Comparison of ENCODE assay signal across 15 cellular contexts in genomic region chr2:26735096-26735495, GRCh38. TPM values are rescaled to one million over a fixed set of nuclear protein-coding genes. Genes with fewer than 3 reads are reported as not detected.
A peak's percentile ranks its signal among the peaks of the same experiment; 100 is the strongest.
DNase-seq lines count a peak whose midpoint lies in the region; ATAC-seq and TF ChIP-seq lines count a peak whose summit lies in the region.
"Had no signal": no experiment of that assay in that cellular context is flagged by ENCODE, and none has a peak within 500 bp of the region (broad histone marks: within the 10 kb centered on the region; RNA-seq: fewer than 3 reads in every experiment).

No MANE protein-coding gene starts in this region.

- H3K27me3 ChIP-seq in SK-N-SH (ENCODE audit: insufficient read depth) (no peaks in the 10 kb centered on the region), upper lobe of right lung (no peaks in the 10 kb centered on the region)
- H3K27me3 ChIP-seq: ovary, transverse colon had no signal

- no peak overlapping the region for H2AFZ ChIP-seq in SK-N-SH (ENCODE audit: low read depth)

- H3K27ac ChIP-seq in SK-N-SH (ENCODE audit: low read depth in 2 of 2, low read length in 1 of 2) (no peak overlapping the region), upper lobe of right lung (no peak overlapping the region)
- H3K27ac ChIP-seq: ovary, transverse colon had no signal

- no peak for TF ChIP-seq EP300 in SK-N-SH (IDR thresholded peaks at IDR 0.05; ENCODE audit: borderline replicate concordance in 1 of 2, low read depth in 1 of 2, low read length in 1 of 2)

- H3K4me1 ChIP-seq in SK-N-SH (ENCODE audit: control insufficient read depth in 1 of 2, insufficient read depth in 2 of 2, low read depth in 1 of 2, low read length in 1 of 2) = peaks cover 0 to 18% of the 10 kb centered on the region in 2 experiments; a peak in 1 of 4 replicates
- H3K4me1 ChIP-seq in upper lobe of right lung = no peaks in the 10 kb centered on the region
- H3K4me1 ChIP-seq: transverse colon had no signal

- H3K9ac ChIP-seq in SK-N-SH = no peak overlapping the region

- H3K9me3 ChIP-seq in SK-N-SH = no peaks in the 10 kb centered on the region
- no peaks in the 10 kb centered on the region for H3K9me3 ChIP-seq in upper lobe of right lung
- H3K9me3 ChIP-seq: ovary, transverse colon had no signal

- no peaks in the 10 kb centered on the region for H3K9me2 ChIP-seq in SK-N-SH

- H3K4me2 ChIP-seq in SK-N-SH = no peak overlapping the region

- intact Hi-C loops in left ventricle myocardium superior (cut with micrococcal nuclease) = no loop called here
- intact Hi-C loops in upper lobe of right lung (cut with DNase I) = no loop called here

- no peak overlapping the region for H3K4me3 ChIP-seq in SK-N-SH (ENCODE audit: low read depth in 2 of 2, low read length in 1 of 2)
- no peak overlapping the region for H3K4me3 ChIP-seq in upper lobe of right lung
- H3K4me3 ChIP-seq: ovary, transverse colon had no signal

- no peak; the same call in 2 of the 3 replicates for ATAC-seq in SK-N-SH treated with all-trans-retinoic acid at 6 μM for 48 hours
- ATAC-seq in left ventricle myocardium superior = peak; percentile 52
- ATAC-seq in upper lobe of right lung = peak; percentile 8
- ATAC-seq in HG03159 (IDR thresholded peaks at IDR 0.05; ENCODE audit: unreplicated experiment) = no peak
- ATAC-seq: T-helper 17 cell had no signal

- whole genome bisulfite sequencing in SK-N-SH (ENCODE audit: low lambda C conversion rate) = 62% methylated on average over 4 of the region's 5 CpGs

- DNase-seq in SK-N-SH (peak; percentile 80), astrocyte of the hippocampus (ENCODE audit: low read depth, low spot score) (peak; percentile 51), left ventricle myocardium superior (no peak), upper lobe of right lung (no peak), GF-D8 (lab: John Stamatoyannopoulos, UW) (no peak), HK-2 (ENCODE audit: unreplicated experiment) (no peak)
- DNase-seq: 8988T; activated naive CD8-positive, alpha-beta T cell treated with anti-CD3 and anti-CD28 coated beads for 36 hours; T-helper 17 cell; transverse colon had no signal

- CTCF ChIA-PET in SK-N-SH (lab: Yijun Ruan, JAX) = interaction anchor here (0.6 to 22.3 kb wide), 8 partner anchors 9 to 500 kb away, joined by 3 to 944 read pairs (median 4); no protein-coding TSS in a partner anchor

- H3K36me3 ChIP-seq in SK-N-SH (replicated peaks in 1 of 2; ENCODE audit: control insufficient read depth in 1 of 2, insufficient read depth in 2 of 2, low read length in 1 of 2) = no peaks in the 10 kb centered on the region
- no peaks in the 10 kb centered on the region for H3K36me3 ChIP-seq in upper lobe of right lung
- H3K36me3 ChIP-seq: ovary, transverse colon had no signal

- POLR2A ChIA-PET in SK-N-SH (lab: Yijun Ruan, JAX) = interaction anchor here (1.2 to 4.8 kb wide), 2 partner anchors 14 to 103 kb away, joined by 3 to 20 read pairs; no protein-coding TSS in a partner anchor

- peak; percentile 14; the same call in 1 of the 2 replicates for TF ChIP-seq RAD21 in SK-N-SH (IDR thresholded peaks at IDR 0.05; ENCODE audit: low read length)

- no peaks in the 10 kb centered on the region for H4K20me1 ChIP-seq in SK-N-SH (ENCODE audit: insufficient read depth)

- no peaks in the 10 kb centered on the region for H3F3A ChIP-seq in SK-N-SH (replicated peaks; ENCODE audit: insufficient read depth)

- no peaks in the 10 kb centered on the region for H3K79me2 ChIP-seq in SK-N-SH (ENCODE audit: insufficient read depth)

- TF ChIP-seq CTCF in SK-N-SH (IDR thresholded peaks at IDR 0.05) = no peak
- no peak for TF ChIP-seq CTCF in upper lobe of right lung (IDR thresholded peaks at IDR 0.05)

TF ChIP-seq in SK-N-SH, 30 proteins besides CTCF, POLR2A, EP300 and RAD21:
- TF ChIP-seq GATA2 (CRISPR knock-in tag; IDR thresholded peaks at IDR 0.05) (0 out of 2 replicates have a peak, but pooled peaks have one; percentile 20), REST (IDR thresholded peaks at IDR 0.05; ENCODE audit: low read depth, low read length) (no peak), RCOR1 (IDR thresholded peaks at IDR 0.05; ENCODE audit: low read length) (peak; percentile 75), GABPA (IDR thresholded peaks at IDR 0.05; ENCODE audit: low read depth) (no peak)

TF ChIP-seq in SK-N-SH treated with all-trans-retinoic acid at 6 μM for 48 hours, 23 proteins besides CTCF, POLR2A, EP300 and RAD21:
- TF ChIP-seq TCF4 (CRISPR knock-in tag; IDR thresholded peaks at IDR 0.05; ENCODE audit: borderline replicate concordance) (no peak), ZNF8 (CRISPR knock-in tag; IDR thresholded peaks at IDR 0.05) (no peak), POU6F1 (CRISPR knock-in tag; IDR thresholded peaks at IDR 0.05; ENCODE audit: borderline replicate concordance, low read depth) (no peak), ARNTL (CRISPR knock-in tag; IDR thresholded peaks at IDR 0.05; ENCODE audit: borderline replicate concordance, low read depth) (no peak), ZNF70 (CRISPR knock-in tag; IDR thresholded peaks at IDR 0.05) (no peak), OSR1 (CRISPR knock-in tag; IDR thresholded peaks at IDR 0.05) (no peak), CSDC2 (CRISPR knock-in tag; IDR thresholded peaks at IDR 0.05) (no peak), ZNF565 (CRISPR knock-in tag; conservative IDR thresholded peaks at IDR 0.05; ENCODE audit: low read depth) (no peak), GLIS3 (CRISPR knock-in tag; IDR thresholded peaks at IDR 0.05) (no peak), PPARA (CRISPR knock-in tag; IDR thresholded peaks at IDR 0.05; ENCODE audit: borderline replicate concordance) (no peak), TOX (CRISPR knock-in tag; IDR thresholded peaks at IDR 0.05; ENCODE audit: borderline replicate concordance) (no peak), RARB (CRISPR knock-in tag; IDR thresholded peaks at IDR 0.05) (no peak), CREB5 (CRISPR knock-in tag; IDR thresholded peaks at IDR 0.05; ENCODE audit: low read depth) (no peak), CSRNP3 (CRISPR knock-in tag; IDR thresholded peaks at IDR 0.05) (no peak), ESRRG (CRISPR knock-in tag; IDR thresholded peaks at IDR 0.05) (no peak)

RNA-seq across cellular contexts. Expression of gene SLC35F6, which starts 29.0 kb away (rescaled TPM):
- 15.9 and 16.0 TPM in 2 replicates for polyA plus RNA-seq in SK-N-SH (2012; rRNA removed)
- 8.3 and 12.6 TPM in 2 replicates for polyA plus RNA-seq in SK-N-SH (2012; cell fraction: cytosol; rRNA removed)
- 10.6 and 12.1 TPM in 2 replicates for polyA plus RNA-seq in SK-N-SH (2012; cell fraction: nucleus; rRNA removed)
- total RNA-seq in left ventricle myocardium superior (19.9 TPM), upper lobe of right lung (42.2 TPM)

RNA-seq across cellular contexts. Expression of gene KCNK3, which starts 42.6 kb away (rescaled TPM):
- polyA plus RNA-seq in SK-N-SH (2012; rRNA removed) = 0.16 and 0.31 TPM in 2 replicates
- polyA plus RNA-seq in SK-N-SH (2012; cell fraction: cytosol; rRNA removed) = 0.06 and 0.24 TPM in 2 replicates
- polyA plus RNA-seq in SK-N-SH (2012; cell fraction: nucleus; rRNA removed) = 0.04 and 0.27 TPM in 2 replicates
- total RNA-seq in left ventricle myocardium superior (2.8 TPM), upper lobe of right lung (25.4 TPM)
- total RNA-seq: activated naive CD8-positive, alpha-beta T cell treated with anti-CD3 and anti-CD28 coated beads for 36 hours; endothelial cell of umbilical vein; T-helper 17 cell had no signal
- polyA plus RNA-seq: endothelial cell of umbilical vein, keratinocyte had no signal

RNA-seq across cellular contexts. Expression of gene CENPA, which starts 50.8 kb away (rescaled TPM):
- 17.0 and 19.5 TPM in 2 replicates for polyA plus RNA-seq in SK-N-SH (2012; rRNA removed)
- polyA plus RNA-seq in SK-N-SH (2012; cell fraction: cytosol; rRNA removed) = 15.4 and 19.7 TPM in 2 replicates
- polyA plus RNA-seq in SK-N-SH (2012; cell fraction: nucleus; rRNA removed) = 8.0 and 9.4 TPM in 2 replicates
- total RNA-seq in left ventricle myocardium superior (not detected), upper lobe of right lung (0.78 TPM)

Comparison
In these comparisons a context has a peak if more than half of its experiments do, and no peak if none do; other contexts are left out.
1. DNase-seq: peak in SK-N-SH (single experiment) and astrocyte of the hippocampus (single experiment); none in left ventricle myocardium superior (single experiment), upper lobe of right lung (single experiment), GF-D8 (single experiment) and HK-2 (single experiment).
2. ATAC-seq: peak in left ventricle myocardium superior (single experiment) and upper lobe of right lung (single experiment); none in SK-N-SH treated with all-trans-retinoic acid at 6 μM for 48 hours (single experiment) and HG03159 (single experiment).